12 cellular contexts compared by ENCODE assay signal in the genomic region with DNA sequence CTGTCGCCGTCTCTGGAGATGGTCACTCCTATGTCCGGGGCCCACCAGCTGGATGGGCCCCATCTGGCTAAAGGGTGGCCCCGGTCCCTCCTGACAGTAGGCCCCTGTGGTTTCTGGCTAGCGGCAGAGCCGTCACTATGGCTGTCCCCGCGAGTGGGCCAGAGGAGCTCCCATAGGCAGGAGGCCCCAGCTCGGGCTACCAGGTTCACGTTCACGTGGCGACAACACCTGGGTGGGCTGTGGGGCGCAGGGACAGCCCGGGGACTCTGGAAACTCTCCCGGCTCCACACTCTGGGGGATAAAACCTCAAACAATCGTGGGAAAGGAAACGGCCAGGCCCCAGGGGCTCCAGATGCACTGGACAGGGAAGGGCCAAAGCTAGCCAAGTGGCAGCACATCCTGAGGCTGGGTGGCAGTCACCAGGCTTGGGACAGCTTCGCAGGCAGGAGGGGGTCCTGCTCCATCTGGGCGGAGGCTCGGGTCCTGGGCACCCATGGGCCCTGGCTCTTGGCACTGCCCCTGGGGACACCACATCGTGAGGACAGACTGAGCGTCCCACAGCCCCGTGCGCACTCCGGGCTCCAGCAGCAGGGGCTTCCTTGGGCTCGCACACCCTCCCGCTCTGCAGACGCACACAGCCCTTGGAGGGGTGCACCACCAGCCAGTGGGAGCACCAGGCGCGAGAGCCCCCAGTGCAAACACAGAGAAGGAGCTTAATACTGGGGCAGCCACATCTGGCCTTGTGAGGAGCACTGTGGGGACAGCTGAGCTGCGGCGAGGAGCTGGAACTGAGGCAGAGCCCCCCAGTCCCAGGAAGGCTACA. TPM values are rescaled to one million over a fixed set of nuclear protein-coding genes. Genes with fewer than 3 reads are reported as not detected.
DNase-seq lines count a peak whose midpoint lies in the region; ATAC-seq and TF ChIP-seq lines count a peak whose summit lies in the region.
"Had no signal": no experiment of that assay in that cellular context is flagged by ENCODE, and none has a peak within 500 bp of the region (broad histone marks: within the 10 kb centered on the region; RNA-seq: fewer than 3 reads in every experiment).

No MANE protein-coding gene starts in this region.

- no peak for DNase-seq in left ventricle myocardium inferior
- no peak for DNase-seq in left cardiac atrium
- peak; percentile 72 for DNase-seq in activated effector memory CD4-positive, alpha-beta T cell treated with anti-CD3 and anti-CD28 coated beads, Interleukin-2, amount 50 U/mL, for 16 hours
- no peak for DNase-seq in right lobe of liver
- DNase-seq in tibial nerve (ENCODE audit: low spot score in 2 of 2), result no peak
- no peak for DNase-seq in D341Med (ENCODE audit: low spot score)
- DNase-seq in KBM-7, result no peak
- DNase-seq: H7, NCI-H345 had no signal

- in situ Hi-C loops in KBM-7 (cut with MboI; ENCODE audit: low pct_unique_long_range_greater_than_20kb, low sequenced_read_pairs), result no loop called here

- TF ChIP-seq CTCF in left ventricle myocardium inferior (IDR thresholded peaks at IDR 0.05; ENCODE audit: borderline replicate concordance), result no peak
- TF ChIP-seq CTCF in right lobe of liver (IDR thresholded peaks at IDR 0.05), result no peak
- no peak for TF ChIP-seq CTCF in tibial nerve (IDR thresholded peaks at IDR 0.05)

- H3K27ac ChIP-seq in left ventricle myocardium inferior (replicated peaks), result peak overlapping the region; percentile 85
- peak overlapping the region; percentile 31 to 82 (median 75) for H3K27ac ChIP-seq in right lobe of liver
- peak overlapping the region in 3 of 4 donors; percentile 70 to 95 (median 89) for H3K27ac ChIP-seq in tibial nerve

- no peaks in the 10 kb centered on the region for H3K27me3 ChIP-seq in left ventricle myocardium inferior (ENCODE audit: low read depth)
- H3K27me3 ChIP-seq in right lobe of liver, result no peaks in the 10 kb centered on the region
- H3K27me3 ChIP-seq in tibial nerve, result no peaks in the 10 kb centered on the region
- H3K27me3 ChIP-seq: pancreas had no signal

- TF ChIP-seq POLR2A in right lobe of liver (IDR thresholded peaks at IDR 0.05), result no peak
- no peak for TF ChIP-seq POLR2A in tibial nerve (IDR thresholded peaks at IDR 0.05)

- H3K4me1 ChIP-seq in left ventricle myocardium inferior (peaks cover 67% of the 10 kb centered on the region), right lobe of liver (peaks cover 0 to 13% (median 4%) of the 10 kb centered on the region in 4 donors), tibial nerve (peaks cover 0 to 64% (median 29%) of the 10 kb centered on the region in 4 donors)

- intact Hi-C loops in left ventricle myocardium inferior (cut with micrococcal nuclease) (no loop called here), left cardiac atrium (cut with DNase I) (no loop called here), right lobe of liver (cut with DNase I) (no loop called here)

- H3K4me3 ChIP-seq in left ventricle myocardium inferior (peak overlapping the region; percentile 48), right lobe of liver (peak overlapping the region in 2 of 3 donors; percentile 7 to 19), tibial nerve (peak overlapping the region in 2 of 4 donors; percentile 12 to 19)

- 60% methylated on average over 10 of the region's 32 CpGs for WGBS in right lobe of liver (ENCODE audit: insufficient coverage, low coverage, low lambda C conversion rate, missing lambda C conversion rate)
- WGBS in tibial nerve, 2 donors, result 73 to 81% methylated on average over 26 to 28 of the region's 32 CpGs

- ATAC-seq in left cardiac atrium (no peak), right lobe of liver (no peak), HG03039 (IDR thresholded peaks at IDR 0.05; ENCODE audit: unreplicated experiment) (no peak)

- no peaks in the 10 kb centered on the region for H3K9me3 ChIP-seq in left ventricle myocardium inferior (replicated peaks)
- H3K9me3 ChIP-seq in right lobe of liver, result no peaks in the 10 kb centered on the region
- no peaks in the 10 kb centered on the region for H3K9me3 ChIP-seq in tibial nerve
- H3K9me3 ChIP-seq: pancreas had no signal

- no peak for TF ChIP-seq EP300 in tibial nerve (IDR thresholded peaks at IDR 0.05)

- H3K36me3 ChIP-seq in left ventricle myocardium inferior (peaks cover 28% of the 10 kb centered on the region), right lobe of liver (peaks cover 0 to 9% (median 1%) of the 10 kb centered on the region in 4 donors), tibial nerve (peaks cover 0 to 65% (median 9%) of the 10 kb centered on the region in 3 donors)

RNA-seq across cellular contexts. Expression of gene RNF166, which starts 4.5 kb away (rescaled TPM):
- 14.2 TPM for total RNA-seq in left ventricle myocardium inferior
- 10 to 100 TPM; 18.3 to 20.1 TPM for total RNA-seq in left cardiac atrium
- total RNA-seq in right lobe of liver, result 10 to 100 TPM in 2 of 6 experiments, 1 to 10 TPM in 4; 8.1 to 12.8 (median 10.0) TPM
- total RNA-seq in tibial nerve, result 10 to 100 TPM; 36.5 to 56.7 (median 43.5) TPM

RNA-seq across cellular contexts. Expression of gene CTU2, which starts 4.6 kb away (rescaled TPM):
- total RNA-seq in left ventricle myocardium inferior (13.1 TPM), left cardiac atrium (10 to 100 TPM; 12.8 to 18.4 TPM), right lobe of liver (1 to 10 TPM; 5.0 to 9.5 (median 8.2) TPM), tibial nerve (10 to 100 TPM; 12.3 to 22.5 (median 12.5) TPM)

RNA-seq across cellular contexts. Expression of gene SNAI3, which starts 15.4 kb away (rescaled TPM):
- total RNA-seq in left ventricle myocardium inferior, result 3.1 TPM
- 1 to 10 TPM in 1 of 2 donors, under 1 TPM in 1; 0.55 to 2.7 TPM for total RNA-seq in left cardiac atrium
- under 1 TPM; 0.15 to 0.98 (median 0.35) TPM for total RNA-seq in right lobe of liver
- total RNA-seq in tibial nerve, result 1 to 10 TPM in 2 of 4 donors, under 1 TPM in 2; 0.87 to 1.2 (median 1.0) TPM
- total RNA-seq: bronchial epithelial cell had no signal

RNA-seq across cellular contexts. Expression of gene MVD, which starts 38.9 kb away (rescaled TPM):
- total RNA-seq in left ventricle myocardium inferior (25.3 TPM), left cardiac atrium (10 to 100 TPM; 31.3 to 32.9 TPM), right lobe of liver (10 to 100 TPM; 10.2 to 57.1 (median 15.2) TPM), tibial nerve (10 to 100 TPM; 32.7 to 49.4 (median 39.9) TPM)

RNA-seq across cellular contexts. Expression of gene CYBA, which starts 50.9 kb away (rescaled TPM):
- total RNA-seq in left ventricle myocardium inferior, result 42.6 TPM
- 100 to 1,000 TPM in 1 of 2 donors, 10 to 100 TPM in 1; 58.9 to 131 TPM for total RNA-seq in left cardiac atrium
- 10 to 100 TPM; 22.8 to 70.0 (median 41.3) TPM for total RNA-seq in right lobe of liver
- 100 to 1,000 TPM in 2 of 4 donors, 10 to 100 TPM in 2; 86.3 to 199 (median 121) TPM for total RNA-seq in tibial nerve
